In genomic region chr15:68589012-68589411, GRCh38 we compare ENCODE assay signal across 1 cellular context.
TF ChIP-seq lines count a peak whose summit lies in the region.

No MANE protein-coding gene starts in this region.

TF ChIP-seq in HepG2, 621 proteins besides CTCF, POLR2A, EP300 and RAD21 (continued from another document):
- no peak for TF ChIP-seq LRRFIP1 (CRISPR knock-in tag; conservative IDR thresholded peaks at IDR 0.05)
- TF ChIP-seq PHF5A (CRISPR knock-in tag; IDR thresholded peaks at IDR 0.05; ENCODE audit: low read depth, unreplicated experiment) = no peak
- no peak for TF ChIP-seq RFX1 (IDR thresholded peaks at IDR 0.05)
- TF ChIP-seq TEAD2 (CRISPR knock-in tag; IDR thresholded peaks at IDR 0.05) = no peak
- TF ChIP-seq ZBTB7A (CRISPR knock-in tag; IDR thresholded peaks at IDR 0.05) = no peak
- TF ChIP-seq CHCHD3 (CRISPR knock-in tag; IDR thresholded peaks at IDR 0.05) = no peak
- no peak for TF ChIP-seq ZNF280D (CRISPR knock-in tag; IDR thresholded peaks at IDR 0.05)
- no peak for TF ChIP-seq SUZ12 (IDR thresholded peaks at IDR 0.05; ENCODE audit: low read depth, low read length)
- no peak for TF ChIP-seq ZNF749 (CRISPR knock-in tag; IDR thresholded peaks at IDR 0.05; ENCODE audit: borderline replicate concordance)
- TF ChIP-seq ZFYVE20 (CRISPR knock-in tag; IDR thresholded peaks at IDR 0.05; ENCODE audit: borderline replicate concordance, low read depth) = no peak
- TF ChIP-seq IRF9 (CRISPR knock-in tag; IDR thresholded peaks at IDR 0.05; ENCODE audit: borderline replicate concordance) = no peak
- no peak for TF ChIP-seq SIX4 (CRISPR knock-in tag; IDR thresholded peaks at IDR 0.05)
- no peak for TF ChIP-seq ZNF513 (CRISPR knock-in tag; conservative IDR thresholded peaks at IDR 0.05)
- no peak for TF ChIP-seq ATRX (CRISPR knock-in tag; IDR thresholded peaks at IDR 0.05; ENCODE audit: borderline replicate concordance)
- no peak for TF ChIP-seq FOXA3 (CRISPR knock-in tag; IDR thresholded peaks at IDR 0.05)
- no peak for TF ChIP-seq ZNF33B (CRISPR knock-in tag; IDR thresholded peaks at IDR 0.05)
- TF ChIP-seq SIN3B (IDR thresholded peaks at IDR 0.05; ENCODE audit: low read length) = no peak
- no peak for TF ChIP-seq ZNF784 (CRISPR knock-in tag; IDR thresholded peaks at IDR 0.05; ENCODE audit: borderline replicate concordance)
